In genomic region chr5:141394401-141395187, GRCh38 we compare ENCODE assay signal across 12 cellular contexts. TPM values are rescaled to one million over a fixed set of nuclear protein-coding genes. Genes with fewer than 3 reads are reported as not detected.
A peak's percentile ranks its signal among the peaks of the same experiment; 100 is the strongest.
DNase-seq lines count a peak whose midpoint lies in the region; ATAC-seq and TF ChIP-seq lines count a peak whose summit lies in the region.
"Not testable (repeated sequence)": the region's sequence is repeated elsewhere in the genome, so short reads cannot be mapped to it uniquely, and the experiment has no call there.
"Had no signal": no experiment of that assay in that cellular context is flagged by ENCODE, and none has a peak within 500 bp of the region (broad histone marks: within the 10 kb centered on the region; RNA-seq: fewer than 3 reads in every experiment).

No MANE protein-coding gene starts in this region.

- not testable (repeated sequence) for H2BK12ac ChIP-seq in trophoblast cell (ENCODE audit: low read length)

- not testable (repeated sequence) for H3K27me3 ChIP-seq in trophoblast cell (ENCODE audit: insufficient read depth, low read length)
- H3K27me3 ChIP-seq in subcutaneous abdominal adipose tissue (ENCODE audit: control insufficient read depth in 5 of 5, insufficient read depth in 4 of 5, low read length in 5 of 5), result peaks cover 0 to 14% (median 6%) of the 10 kb centered on the region in 5 donors

- H4K8ac ChIP-seq in trophoblast cell (ENCODE audit: low read depth, low read length), result not testable (repeated sequence)

- H2AK5ac ChIP-seq in trophoblast cell (ENCODE audit: low read length), result not testable (repeated sequence)

- H3K23ac ChIP-seq in trophoblast cell (ENCODE audit: low read length), result not testable (repeated sequence)

- POLR2A ChIA-PET in WTC11 (lab: Charles Lee), result not testable (repeated sequence)

- not testable (repeated sequence) for H4K91ac ChIP-seq in trophoblast cell (ENCODE audit: low read depth, low read length)

- 0 out of 2 replicates have a peak, but pooled peaks have one; percentile 11 for TF ChIP-seq CTCF in WTC11 (IDR thresholded peaks at IDR 0.05)
- TF ChIP-seq CTCF in natural killer cell (IDR thresholded peaks at IDR 0.05), result not testable (repeated sequence)

- peak overlapping the region; percentile 55 for H3K27ac Mint-ChIP-seq in T-helper 1 cell treated with Interleukin-12 subunit alpha and Interleukin-12 subunit beta and Interleukin-4 antibody, amounts not matched to agents 30 μg/mL and 1 μg/mL, for 36 hours
- not testable (repeated sequence) for H3K27ac Mint-ChIP-seq in WTC11, natural killer cell
- peak overlapping the region; percentile 41 for H3K27ac Mint-ChIP-seq in activated naive CD4-positive, alpha-beta T cell treated with anti-CD3 and anti-CD28 coated beads for 36 hours

- WGBS in trophoblast cell (ENCODE audit: extremely low coverage, insufficient coverage, insufficient read length), result no CpG with 5 or more reads among the region's 53 CpGs

- H3K4me3 ChIP-seq in trophoblast cell (ENCODE audit: low read depth, low read length) (peak overlapping the region; percentile 23), subcutaneous abdominal adipose tissue (ENCODE audit: low read depth in 1 of 5, low read length in 5 of 5) (peak overlapping the region in 3 of 5 donors; percentile 11 to 35 (median 28))

- not testable (repeated sequence) for H3K79me1 ChIP-seq in trophoblast cell (ENCODE audit: low read length)

- H2BK120ac ChIP-seq in trophoblast cell (ENCODE audit: insufficient read depth, low read length, poor library complexity), result not testable (repeated sequence)

- peaks cover 39% of the 10 kb centered on the region for H3K9me3 Mint-ChIP-seq in T-helper 1 cell treated with Interleukin-12 subunit alpha and Interleukin-12 subunit beta and Interleukin-4 antibody, amounts not matched to agents 30 μg/mL and 1 μg/mL, for 36 hours
- peaks cover 63% of the 10 kb centered on the region for H3K9me3 Mint-ChIP-seq in WTC11
- H3K9me3 Mint-ChIP-seq in activated naive CD4-positive, alpha-beta T cell treated with anti-CD3 and anti-CD28 coated beads for 36 hours, result peaks cover 21% of the 10 kb centered on the region
- H3K9me3 Mint-ChIP-seq in natural killer cell, result not testable (repeated sequence)

- H3K4ac ChIP-seq in trophoblast cell (ENCODE audit: low read depth, low read length), result not testable (repeated sequence)

- not testable (repeated sequence) for H3K9ac ChIP-seq in trophoblast cell (ENCODE audit: low read length); subcutaneous abdominal adipose tissue (ENCODE audit: low read length in 5 of 5)

- H2AFZ ChIP-seq in trophoblast cell (ENCODE audit: insufficient read depth, low read length, poor library complexity), result not testable (repeated sequence)

- CTCF ChIA-PET in WTC11 (lab: Charles Lee), result interaction anchor here (4.3 kb wide), 1 partner anchor 19 kb away, joined by 38 read pairs; the partner anchor contains the start of gene PCDHGA10
- CTCF ChIA-PET in activated naive CD4-positive, alpha-beta T cell treated with anti-CD3 and anti-CD28 coated beads for 36 hours (lab: Charles Lee), result interaction anchor here (2.2 kb wide), 1 partner anchor 30 kb away, joined by 6 read pairs; the partner anchor contains the start of gene PCDHGA5

- peaks cover 17 to 25% of the 10 kb centered on the region in 2 experiments for H3K36me3 ChIP-seq in trophoblast cell (ENCODE audit: control insufficient read depth in 1 of 2, insufficient read depth in 2 of 2, low read length in 2 of 2)
- not testable (repeated sequence) for H3K36me3 ChIP-seq in subcutaneous abdominal adipose tissue (ENCODE audit: control insufficient read depth in 5 of 5, insufficient read depth in 5 of 5, low read length in 5 of 5)

- H3K4me2 ChIP-seq in trophoblast cell (ENCODE audit: low read length), result not testable (repeated sequence)

- H3K9me3 ChIP-seq in trophoblast cell (ENCODE audit: insufficient read depth, low read depth, low read length), result peaks cover 34% of the 10 kb centered on the region
- H3K9me3 ChIP-seq in subcutaneous abdominal adipose tissue (ENCODE audit: control insufficient read depth in 5 of 5, low read length in 5 of 5), result peaks cover 33 to 75% (median 54%) of the 10 kb centered on the region in 5 donors

- H4K12ac ChIP-seq in trophoblast cell (ENCODE audit: low read depth, low read length), result not testable (repeated sequence)

- not testable (repeated sequence) for H3K36me3 Mint-ChIP-seq in T-helper 1 cell treated with Interleukin-12 subunit alpha and Interleukin-12 subunit beta and Interleukin-4 antibody, amounts not matched to agents 30 μg/mL and 1 μg/mL, for 36 hours (ENCODE audit: low read depth); natural killer cell
- H3K36me3 Mint-ChIP-seq in WTC11, result peaks cover 76% of the 10 kb centered on the region
- H3K36me3 Mint-ChIP-seq in activated naive CD4-positive, alpha-beta T cell treated with anti-CD3 and anti-CD28 coated beads for 36 hours (ENCODE audit: low read depth), result peaks cover 20% of the 10 kb centered on the region

- DNase-seq in WTC11 (ENCODE audit: low spot score); activated naive CD4-positive, alpha-beta T cell treated with anti-CD3 and anti-CD28 coated beads for 36 hours; trophoblast cell: not testable (repeated sequence)
- peak; percentile 13 for DNase-seq in natural killer cell

- H3K27ac ChIP-seq in trophoblast cell (ENCODE audit: low read depth, low read length); subcutaneous abdominal adipose tissue (ENCODE audit: low read depth, low read length): not testable (repeated sequence)

- H2BK5ac ChIP-seq in trophoblast cell (ENCODE audit: low read depth, low read length, poor library complexity), result not testable (repeated sequence)

- not testable (repeated sequence) for H3K4me3 Mint-ChIP-seq in T-helper 1 cell treated with Interleukin-12 subunit alpha and Interleukin-12 subunit beta and Interleukin-4 antibody, amounts not matched to agents 30 μg/mL and 1 μg/mL, for 36 hours; WTC11; activated naive CD4-positive, alpha-beta T cell treated with anti-CD3 and anti-CD28 coated beads for 36 hours; natural killer cell

- H3K18ac ChIP-seq in trophoblast cell (ENCODE audit: low read length), result not testable (repeated sequence)

- not testable (repeated sequence) for H3K4me1 Mint-ChIP-seq in T-helper 1 cell treated with Interleukin-12 subunit alpha and Interleukin-12 subunit beta and Interleukin-4 antibody, amounts not matched to agents 30 μg/mL and 1 μg/mL, for 36 hours (ENCODE audit: low read depth); WTC11; activated naive CD4-positive, alpha-beta T cell treated with anti-CD3 and anti-CD28 coated beads for 36 hours (ENCODE audit: low read depth); natural killer cell

- ATAC-seq in WTC11, natural killer cell: not testable (repeated sequence)

- H3K79me2 ChIP-seq in trophoblast cell (ENCODE audit: control insufficient read depth, insufficient read depth, low read length, poor library complexity), result not testable (repeated sequence)

- not testable (repeated sequence) for H3K14ac ChIP-seq in trophoblast cell (ENCODE audit: low read length)

- peaks cover 30% of the 10 kb centered on the region for H3K27me3 Mint-ChIP-seq in T-helper 1 cell treated with Interleukin-12 subunit alpha and Interleukin-12 subunit beta and Interleukin-4 antibody, amounts not matched to agents 30 μg/mL and 1 μg/mL, for 36 hours (ENCODE audit: low read depth)
- peaks cover 17% of the 10 kb centered on the region for H3K27me3 Mint-ChIP-seq in WTC11 (ENCODE audit: low read depth)
- peaks cover 60% of the 10 kb centered on the region for H3K27me3 Mint-ChIP-seq in activated naive CD4-positive, alpha-beta T cell treated with anti-CD3 and anti-CD28 coated beads for 36 hours (ENCODE audit: low read depth)
- peaks cover 49 to 62% of the 10 kb centered on the region in 2 donors for H3K27me3 Mint-ChIP-seq in natural killer cell (ENCODE audit: low read depth in 2 of 2)

- intact Hi-C loops in activated naive CD4-positive, alpha-beta T cell treated with anti-CD3 and anti-CD28 coated beads for 36 hours (cut with micrococcal nuclease); natural killer cell (cut with micrococcal nuclease): not testable (repeated sequence)

- H3K4me1 ChIP-seq in trophoblast cell (ENCODE audit: control insufficient read depth in 1 of 2, insufficient read depth in 2 of 2, low read length in 2 of 2); subcutaneous abdominal adipose tissue (ENCODE audit: control insufficient read depth in 5 of 5, insufficient read depth in 5 of 5, low read length in 5 of 5): not testable (repeated sequence)

RNA-seq across cellular contexts. Expression of gene PCDHGA8, which starts 2.2 kb away (rescaled TPM):
- 1.4 to 2.4 TPM (median 2.1 TPM) in 3 replicates for total RNA-seq in WTC11 (2021)
- total RNA-seq in activated naive CD4-positive, alpha-beta T cell treated with anti-CD3 and anti-CD28 coated beads for 36 hours, result not detected
- total RNA-seq in natural killer cell, result under 1 TPM; 0.07 to 0.28 (median 0.09) TPM
- 0.41 and 0.43 TPM in 2 replicates for polyA plus RNA-seq in trophoblast cell (2013)
- total RNA-seq: CD4-positive, CD25-positive, alpha-beta regulatory T cell; G401 had no signal
- polyA plus RNA-seq: CD14-positive monocyte; CD4-positive, alpha-beta memory T cell; CD8-positive, alpha-beta memory T cell had no signal

RNA-seq across cellular contexts. Expression of gene PCDHGB5, which starts 3.2 kb away (rescaled TPM):
- total RNA-seq in WTC11 (2021), result 7.6 to 9.7 TPM (median 7.7 TPM) in 3 replicates
- total RNA-seq in activated naive CD4-positive, alpha-beta T cell treated with anti-CD3 and anti-CD28 coated beads for 36 hours, result under 1 TPM in 1 of 2 experiments, not detected in 1; 0.12 TPM
- 1 to 10 TPM; 1.3 to 4.2 (median 3.1) TPM for total RNA-seq in natural killer cell
- polyA plus RNA-seq in trophoblast cell (2013), result 1.5 and 1.6 TPM in 2 replicates
- total RNA-seq: CD4-positive, CD25-positive, alpha-beta regulatory T cell; Daoy; G401 had no signal

RNA-seq across cellular contexts. Expression of gene PCDHGB4, which starts 7.1 kb away (rescaled TPM):
- total RNA-seq in WTC11 (2021) (7.8 to 9.1 TPM (median 8.8 TPM) in 3 replicates), natural killer cell (under 1 TPM in 2 of 3 donors, not detected in 1; 0.31 to 0.40 TPM)
- not detected for total RNA-seq in activated naive CD4-positive, alpha-beta T cell treated with anti-CD3 and anti-CD28 coated beads for 36 hours
- 12.9 and 13.4 TPM in 2 replicates for polyA plus RNA-seq in trophoblast cell (2013)
- total RNA-seq: CD4-positive, CD25-positive, alpha-beta regulatory T cell; G401 had no signal
- polyA plus RNA-seq: CD14-positive monocyte had no signal

RNA-seq across cellular contexts. Expression of gene PCDHGA9, which starts 8.0 kb away (rescaled TPM):
- total RNA-seq in WTC11 (2021), result 1.9 to 2.9 TPM (median 2.3 TPM) in 3 replicates
- under 1 TPM in 1 of 2 experiments, not detected in 1; 0.07 TPM for total RNA-seq in activated naive CD4-positive, alpha-beta T cell treated with anti-CD3 and anti-CD28 coated beads for 36 hours
- total RNA-seq in natural killer cell, result 1 to 10 TPM in 2 of 3 donors, under 1 TPM in 1; 0.61 to 1.7 (median 1.0) TPM
- 0.22 and 0.25 TPM in 2 replicates for polyA plus RNA-seq in trophoblast cell (2013)
- total RNA-seq: CD4-positive, CD25-positive, alpha-beta regulatory T cell; G401 had no signal
- polyA plus RNA-seq: CD14-positive monocyte; CD4-positive, CD25-positive, alpha-beta regulatory T cell; CD8-positive, alpha-beta memory T cell had no signal

RNA-seq across cellular contexts. Expression of gene PCDHGA7, which starts 12.1 kb away (rescaled TPM):
- total RNA-seq in WTC11 (2021), result 1.6 to 2.8 TPM (median 2.1 TPM) in 3 replicates
- total RNA-seq in activated naive CD4-positive, alpha-beta T cell treated with anti-CD3 and anti-CD28 coated beads for 36 hours, result not detected
- total RNA-seq in natural killer cell, result under 1 TPM in 2 of 3 donors, not detected in 1; 0.26 to 0.68 TPM
- polyA plus RNA-seq in trophoblast cell (2013), result 0.07 and 0.08 TPM in 2 replicates
- total RNA-seq: CD4-positive, CD25-positive, alpha-beta regulatory T cell; G401 had no signal
- polyA plus RNA-seq: CD14-positive monocyte; CD4-positive, alpha-beta memory T cell; CD8-positive, alpha-beta memory T cell had no signal
